In the genomic region with DNA sequence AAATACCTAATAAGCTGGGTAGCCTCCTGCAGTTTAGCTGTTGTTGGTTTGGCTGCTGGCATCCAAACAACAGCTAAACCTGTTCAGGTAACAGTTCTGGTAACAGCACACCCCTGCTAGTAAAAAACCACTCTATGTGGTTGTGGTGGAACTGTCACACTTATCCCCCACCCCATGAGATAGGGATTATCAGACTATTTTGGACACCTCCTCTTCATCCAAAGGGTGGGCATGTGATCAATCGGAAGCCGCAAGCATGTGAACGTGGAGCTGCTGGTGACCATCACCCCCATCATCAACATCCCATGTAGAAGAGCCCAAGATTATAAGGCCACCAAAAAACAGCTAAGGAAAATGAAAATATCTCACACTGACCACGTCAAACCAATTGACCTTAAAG, we compare ENCODE assay signal across 2 cellular contexts.
TF ChIP-seq lines count a peak whose summit lies in the region.

No MANE protein-coding gene starts in this region.

TF ChIP-seq in SK-N-SH, 30 proteins besides CTCF, POLR2A, EP300 and RAD21 (continued from another document):
- TF ChIP-seq, protein P1, sequence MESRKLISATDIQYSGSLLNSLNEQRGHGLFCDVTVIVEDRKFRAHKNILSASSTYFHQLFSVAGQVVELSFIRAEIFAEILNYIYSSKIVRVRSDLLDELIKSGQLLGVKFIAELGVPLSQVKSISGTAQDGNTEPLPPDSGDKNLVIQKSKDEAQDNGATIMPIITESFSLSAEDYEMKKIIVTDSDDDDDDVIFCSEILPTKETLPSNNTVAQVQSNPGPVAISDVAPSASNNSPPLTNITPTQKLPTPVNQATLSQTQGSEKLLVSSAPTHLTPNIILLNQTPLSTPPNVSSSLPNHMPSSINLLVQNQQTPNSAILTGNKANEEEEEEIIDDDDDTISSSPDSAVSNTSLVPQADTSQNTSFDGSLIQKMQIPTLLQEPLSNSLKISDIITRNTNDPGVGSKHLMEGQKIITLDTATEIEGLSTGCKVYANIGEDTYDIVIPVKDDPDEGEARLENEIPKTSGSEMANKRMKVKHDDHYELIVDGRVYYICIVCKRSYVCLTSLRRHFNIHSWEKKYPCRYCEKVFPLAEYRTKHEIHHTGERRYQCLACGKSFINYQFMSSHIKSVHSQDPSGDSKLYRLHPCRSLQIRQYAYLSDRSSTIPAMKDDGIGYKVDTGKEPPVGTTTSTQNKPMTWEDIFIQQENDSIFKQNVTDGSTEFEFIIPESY (IDR thresholded peaks at IDR 0.05; ENCODE audit: borderline replicate concordance, low read depth): no peak
- TF ChIP-seq RFX5 (IDR thresholded peaks at IDR 0.05; ENCODE audit: low read length) (no peak), FOXM1 (IDR thresholded peaks at IDR 0.05; ENCODE audit: low read depth) (no peak), MEF2A (IDR thresholded peaks at IDR 0.05; ENCODE audit: borderline replicate concordance, low read depth) (no peak), GATA2 (CRISPR knock-in tag; IDR thresholded peaks at IDR 0.05) (no peak), RCOR1 (IDR thresholded peaks at IDR 0.05; ENCODE audit: low read length) (no peak), ELF1 (IDR thresholded peaks at IDR 0.05) (no peak), GABPA (IDR thresholded peaks at IDR 0.05; ENCODE audit: low read depth) (no peak), POLR2AphosphoS5 (IDR thresholded peaks at IDR 0.05; ENCODE audit: low read depth, low read length) (no peak), YY1 (IDR thresholded peaks at IDR 0.05; ENCODE audit: low read depth) (no peak), TAF1 (IDR thresholded peaks at IDR 0.05; ENCODE audit: borderline replicate concordance, low read depth, low read length) (no peak), MXI1 (IDR thresholded peaks at IDR 0.05; ENCODE audit: low read depth, low read length) (no peak)
- TF ChIP-seq, protein P2, sequence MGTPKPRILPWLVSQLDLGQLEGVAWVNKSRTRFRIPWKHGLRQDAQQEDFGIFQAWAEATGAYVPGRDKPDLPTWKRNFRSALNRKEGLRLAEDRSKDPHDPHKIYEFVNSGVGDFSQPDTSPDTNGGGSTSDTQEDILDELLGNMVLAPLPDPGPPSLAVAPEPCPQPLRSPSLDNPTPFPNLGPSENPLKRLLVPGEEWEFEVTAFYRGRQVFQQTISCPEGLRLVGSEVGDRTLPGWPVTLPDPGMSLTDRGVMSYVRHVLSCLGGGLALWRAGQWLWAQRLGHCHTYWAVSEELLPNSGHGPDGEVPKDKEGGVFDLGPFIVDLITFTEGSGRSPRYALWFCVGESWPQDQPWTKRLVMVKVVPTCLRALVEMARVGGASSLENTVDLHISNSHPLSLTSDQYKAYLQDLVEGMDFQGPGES (IDR thresholded peaks at IDR 0.05; ENCODE audit: low read depth, low read length): no peak
- TF ChIP-seq, protein P3, sequence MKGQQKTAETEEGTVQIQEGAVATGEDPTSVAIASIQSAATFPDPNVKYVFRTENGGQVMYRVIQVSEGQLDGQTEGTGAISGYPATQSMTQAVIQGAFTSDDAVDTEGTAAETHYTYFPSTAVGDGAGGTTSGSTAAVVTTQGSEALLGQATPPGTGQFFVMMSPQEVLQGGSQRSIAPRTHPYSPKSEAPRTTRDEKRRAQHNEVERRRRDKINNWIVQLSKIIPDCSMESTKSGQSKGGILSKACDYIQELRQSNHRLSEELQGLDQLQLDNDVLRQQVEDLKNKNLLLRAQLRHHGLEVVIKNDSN (IDR thresholded peaks at IDR 0.05; ENCODE audit: borderline replicate concordance, low read depth): no peak
- TF ChIP-seq, protein P4, sequence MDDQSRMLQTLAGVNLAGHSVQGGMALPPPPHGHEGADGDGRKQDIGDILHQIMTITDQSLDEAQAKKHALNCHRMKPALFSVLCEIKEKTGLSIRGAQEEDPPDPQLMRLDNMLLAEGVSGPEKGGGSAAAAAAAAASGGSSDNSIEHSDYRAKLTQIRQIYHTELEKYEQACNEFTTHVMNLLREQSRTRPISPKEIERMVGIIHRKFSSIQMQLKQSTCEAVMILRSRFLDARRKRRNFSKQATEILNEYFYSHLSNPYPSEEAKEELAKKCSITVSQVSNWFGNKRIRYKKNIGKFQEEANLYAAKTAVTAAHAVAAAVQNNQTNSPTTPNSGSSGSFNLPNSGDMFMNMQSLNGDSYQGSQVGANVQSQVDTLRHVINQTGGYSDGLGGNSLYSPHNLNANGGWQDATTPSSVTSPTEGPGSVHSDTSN (IDR thresholded peaks at IDR 0.05): no peak
- TF ChIP-seq, protein P5, sequence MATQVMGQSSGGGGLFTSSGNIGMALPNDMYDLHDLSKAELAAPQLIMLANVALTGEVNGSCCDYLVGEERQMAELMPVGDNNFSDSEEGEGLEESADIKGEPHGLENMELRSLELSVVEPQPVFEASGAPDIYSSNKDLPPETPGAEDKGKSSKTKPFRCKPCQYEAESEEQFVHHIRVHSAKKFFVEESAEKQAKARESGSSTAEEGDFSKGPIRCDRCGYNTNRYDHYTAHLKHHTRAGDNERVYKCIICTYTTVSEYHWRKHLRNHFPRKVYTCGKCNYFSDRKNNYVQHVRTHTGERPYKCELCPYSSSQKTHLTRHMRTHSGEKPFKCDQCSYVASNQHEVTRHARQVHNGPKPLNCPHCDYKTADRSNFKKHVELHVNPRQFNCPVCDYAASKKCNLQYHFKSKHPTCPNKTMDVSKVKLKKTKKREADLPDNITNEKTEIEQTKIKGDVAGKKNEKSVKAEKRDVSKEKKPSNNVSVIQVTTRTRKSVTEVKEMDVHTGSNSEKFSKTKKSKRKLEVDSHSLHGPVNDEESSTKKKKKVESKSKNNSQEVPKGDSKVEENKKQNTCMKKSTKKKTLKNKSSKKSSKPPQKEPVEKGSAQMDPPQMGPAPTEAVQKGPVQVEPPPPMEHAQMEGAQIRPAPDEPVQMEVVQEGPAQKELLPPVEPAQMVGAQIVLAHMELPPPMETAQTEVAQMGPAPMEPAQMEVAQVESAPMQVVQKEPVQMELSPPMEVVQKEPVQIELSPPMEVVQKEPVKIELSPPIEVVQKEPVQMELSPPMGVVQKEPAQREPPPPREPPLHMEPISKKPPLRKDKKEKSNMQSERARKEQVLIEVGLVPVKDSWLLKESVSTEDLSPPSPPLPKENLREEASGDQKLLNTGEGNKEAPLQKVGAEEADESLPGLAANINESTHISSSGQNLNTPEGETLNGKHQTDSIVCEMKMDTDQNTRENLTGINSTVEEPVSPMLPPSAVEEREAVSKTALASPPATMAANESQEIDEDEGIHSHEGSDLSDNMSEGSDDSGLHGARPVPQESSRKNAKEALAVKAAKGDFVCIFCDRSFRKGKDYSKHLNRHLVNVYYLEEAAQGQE (IDR thresholded peaks at IDR 0.05; ENCODE audit: low read depth, low read length): no peak
- TF ChIP-seq, protein P6, sequence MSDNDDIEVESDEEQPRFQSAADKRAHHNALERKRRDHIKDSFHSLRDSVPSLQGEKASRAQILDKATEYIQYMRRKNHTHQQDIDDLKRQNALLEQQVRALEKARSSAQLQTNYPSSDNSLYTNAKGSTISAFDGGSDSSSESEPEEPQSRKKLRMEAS (IDR thresholded peaks at IDR 0.05; ENCODE audit: low read depth): no peak

TF ChIP-seq in SK-N-SH treated with all-trans-retinoic acid at 6 μM for 48 hours, 23 proteins besides CTCF, POLR2A, EP300 and RAD21 (continued from another document):
- TF ChIP-seq, protein P7, sequence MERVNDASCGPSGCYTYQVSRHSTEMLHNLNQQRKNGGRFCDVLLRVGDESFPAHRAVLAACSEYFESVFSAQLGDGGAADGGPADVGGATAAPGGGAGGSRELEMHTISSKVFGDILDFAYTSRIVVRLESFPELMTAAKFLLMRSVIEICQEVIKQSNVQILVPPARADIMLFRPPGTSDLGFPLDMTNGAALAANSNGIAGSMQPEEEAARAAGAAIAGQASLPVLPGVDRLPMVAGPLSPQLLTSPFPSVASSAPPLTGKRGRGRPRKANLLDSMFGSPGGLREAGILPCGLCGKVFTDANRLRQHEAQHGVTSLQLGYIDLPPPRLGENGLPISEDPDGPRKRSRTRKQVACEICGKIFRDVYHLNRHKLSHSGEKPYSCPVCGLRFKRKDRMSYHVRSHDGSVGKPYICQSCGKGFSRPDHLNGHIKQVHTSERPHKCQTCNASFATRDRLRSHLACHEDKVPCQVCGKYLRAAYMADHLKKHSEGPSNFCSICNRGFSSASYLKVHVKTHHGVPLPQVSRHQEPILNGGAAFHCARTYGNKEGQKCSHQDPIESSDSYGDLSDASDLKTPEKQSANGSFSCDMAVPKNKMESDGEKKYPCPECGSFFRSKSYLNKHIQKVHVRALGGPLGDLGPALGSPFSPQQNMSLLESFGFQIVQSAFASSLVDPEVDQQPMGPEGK (CRISPR knock-in tag; IDR thresholded peaks at IDR 0.05; ENCODE audit: borderline replicate concordance): no peak
- TF ChIP-seq ZNF70 (CRISPR knock-in tag; IDR thresholded peaks at IDR 0.05): no peak
TF ChIP-seq in SK-N-SH treated with all-trans-retinoic acid at 6 μM for 48 hours: peak in this region for 0.
